Comparison of ENCODE assay signal across 21 cellular contexts in the genomic region with DNA sequence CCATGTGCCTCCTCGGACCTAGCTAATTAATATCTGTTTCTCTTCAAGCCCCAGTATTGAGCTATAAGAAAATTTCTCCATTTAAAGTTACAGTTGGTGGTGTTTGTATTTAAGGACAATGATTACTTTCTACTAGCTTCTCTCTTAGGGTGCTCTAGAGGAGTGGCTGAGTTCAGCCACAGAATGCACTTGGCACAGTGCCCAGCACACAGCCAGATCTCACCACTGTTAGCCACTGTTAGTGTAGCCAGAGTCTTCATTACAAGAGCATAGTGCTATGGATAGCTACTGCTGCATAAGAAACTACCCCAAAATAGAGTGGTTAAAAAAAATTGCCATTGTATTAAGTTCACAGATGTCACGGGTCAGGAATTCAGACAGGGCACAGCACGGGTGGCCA.
"Had no signal": no experiment of that assay in that cellular context is flagged by ENCODE, and none has a peak within 500 bp of the region (broad histone marks: within the 10 kb centered on the region; RNA-seq: fewer than 3 reads in every experiment).

No MANE protein-coding gene starts in this region.

- ATAC-seq: activated naive CD4-positive, alpha-beta T cell treated with anti-CD3 and anti-CD28 coated beads, Interleukin-2, amount 50 U/mL, for 72 hours; activated T-helper 17 cell treated with anti-CD3 and anti-CD28 coated beads, Interleukin-2, amount 50 U/mL, for 72 hours; lower lobe of right lung; right lobe of liver had no signal

- H3K9me3 ChIP-seq: gastroesophageal sphincter, heart left ventricle, lower lobe of right lung, right lobe of liver, suprapubic skin had no signal

- H2AFZ ChIP-seq: neural progenitor cell had no signal

- H3K9ac ChIP-seq: neural progenitor cell had no signal

- H3K27ac ChIP-seq: breast epithelium, coronary artery, gastroesophageal sphincter, lower lobe of right lung, neural progenitor cell, right lobe of liver, skin epidermis, suprapubic skin had no signal

- H3K4me1 ChIP-seq: breast epithelium, gastroesophageal sphincter, lower lobe of right lung, suprapubic skin had no signal

- H3K4me3 ChIP-seq: breast epithelium, coronary artery, gastroesophageal sphincter, heart left ventricle, lower lobe of right lung, neural progenitor cell, right lobe of liver, skin epidermis, suprapubic skin had no signal

- DNase-seq: activated CD4-positive, alpha-beta T cell treated with anti-CD3 and anti-CD28 coated beads for 1 hour; activated T-cell treated with anti-CD3 and anti-CD28 coated beads, Interleukin-2, amount 50 U/mL, for 24 hours; endodermal cell; islet precursor cell; lower lobe of right lung; naive B cell; posterior cingulate gyrus; right lobe of liver; stimulated activated CD4-positive, alpha-beta T cell treated with anti-CD3 and anti-CD28 coated beads, Interleukin-1b, Interleukin-23, amount 100 ng/mL, for 48 hours; T-helper 1 cell; trophoblast cell had no signal

- H3K36me3 ChIP-seq: breast epithelium, gastroesophageal sphincter, heart left ventricle, lower lobe of right lung, neural progenitor cell, right lobe of liver, suprapubic skin had no signal

- H3K4me2 ChIP-seq: neural progenitor cell had no signal

- H3K27me3 ChIP-seq: gastroesophageal sphincter, neural progenitor cell, right lobe of liver, suprapubic skin had no signal

- FAIRE-seq: TTC549 had no signal
